12 cellular contexts compared by ENCODE assay signal in genomic region chr1:107477233-107477632, GRCh38.
DNase-seq lines count a peak whose midpoint lies in the region; ATAC-seq, FAIRE-seq and TF ChIP-seq lines count a peak whose summit lies in the region.
"Had no signal": no experiment of that assay in that cellular context is flagged by ENCODE, and none has a peak within 500 bp of the region (broad histone marks: within the 10 kb centered on the region; RNA-seq: fewer than 3 reads in every experiment).

No MANE protein-coding gene starts in this region.

- no peaks in the 10 kb centered on the region for H3K27me3 ChIP-seq in DOHH2 (ENCODE audit: control insufficient read depth, low read length)
- H3K27me3 ChIP-seq in hepatocyte: no peaks in the 10 kb centered on the region
- H3K27me3 ChIP-seq: SJSA1 had no signal

- ATAC-seq in HG03097 (IDR thresholded peaks at IDR 0.05; ENCODE audit: low FRiP score, unreplicated experiment) (no peak), HG03354 (IDR thresholded peaks at IDR 0.05; ENCODE audit: poor library complexity, severe bottlenecking, unreplicated experiment) (no peak)
- ATAC-seq: natural killer cell treated with Interleukin-12 subunit alpha and Interleukin-12 subunit beta and Interleukin-15 and Interleukin-18, amount 100 ng/mL, for 72 hours had no signal

- H3K4me2 ChIP-seq in DOHH2 (ENCODE audit: low read length): no peak overlapping the region
- no peak overlapping the region for H3K4me2 ChIP-seq in hepatocyte

- H3K79me2 ChIP-seq in DOHH2 (ENCODE audit: control insufficient read depth, low read length) (no peaks in the 10 kb centered on the region), hepatocyte (no peaks in the 10 kb centered on the region)

- no peak overlapping the region for H2AFZ ChIP-seq in hepatocyte

- no peaks in the 10 kb centered on the region for H3F3A ChIP-seq in DOHH2 (ENCODE audit: control insufficient read depth, insufficient read depth)

- H4K20me1 ChIP-seq in DOHH2 (ENCODE audit: control insufficient read depth, insufficient read depth, low read depth, low read length) (no peaks in the 10 kb centered on the region), hepatocyte (ENCODE audit: insufficient read depth, poor library complexity, severe bottlenecking) (no peaks in the 10 kb centered on the region)

- no peak overlapping the region for H3K4me3 ChIP-seq in DOHH2 (ENCODE audit: low read length)
- no peak overlapping the region for H3K4me3 ChIP-seq in hepatocyte
- H3K4me3 ChIP-seq: SJSA1 had no signal

- H3K9me2 ChIP-seq in DOHH2 (replicated peaks; ENCODE audit: control insufficient read depth, low read length): no peaks in the 10 kb centered on the region
- no peaks in the 10 kb centered on the region for H3K9me2 ChIP-seq in hepatocyte (replicated peaks; ENCODE audit: insufficient read depth)

- FAIRE-seq in GM18507 (lab: Jason Lieb, UNC): peak; percentile 12

- TF ChIP-seq CTCF in DOHH2 (IDR thresholded peaks at IDR 0.05; ENCODE audit: low read depth, low read length, poor library complexity, severe bottlenecking): peak; percentile 58
- peak; percentile 5 for TF ChIP-seq CTCF in hepatocyte (IDR thresholded peaks at IDR 0.05; ENCODE audit: poor library complexity)

- DNase-seq in GM18507 (ENCODE audit: extremely low spot score, insufficient read length, low read depth) (no peak), OCI-M1 (lab: John Stamatoyannopoulos, UW) (peak; percentile 21), hepatocyte (ENCODE audit: low spot score) (no peak), NCI-H524 (lab: John Stamatoyannopoulos, UW) (no peak)
- DNase-seq: activated CD8-positive, alpha-beta memory T cell treated with anti-CD3 and anti-CD28 coated beads for 24 hours; effector memory CD4-positive, alpha-beta T cell; NCI-H1694 had no signal

- 0 out of 2 replicates have a peak, but pooled peaks cover 3% of the 10 kb centered on the region for H3K4me1 ChIP-seq in DOHH2 (ENCODE audit: control insufficient read depth, low read length)
- no peaks in the 10 kb centered on the region for H3K4me1 ChIP-seq in hepatocyte (ENCODE audit: insufficient read depth)
- H3K4me1 ChIP-seq: SJSA1 had no signal

- H3K9me3 ChIP-seq in DOHH2 (ENCODE audit: control insufficient read depth, insufficient read depth, low read length) (no peaks in the 10 kb centered on the region), hepatocyte (ENCODE audit: low read depth) (no peaks in the 10 kb centered on the region)
- H3K9me3 ChIP-seq: SJSA1 had no signal

- WGBS in hepatocyte (ENCODE audit: low lambda C conversion rate, missing lambda C conversion rate): 93% methylated on average over 2 of the region's 2 CpGs

- H3K27ac ChIP-seq in DOHH2 (ENCODE audit: low read depth, low read length) (no peak overlapping the region), hepatocyte (no peak overlapping the region)
- H3K27ac ChIP-seq: SJSA1 had no signal

- H3K36me3 ChIP-seq in DOHH2 (ENCODE audit: control insufficient read depth, low read length): no peaks in the 10 kb centered on the region
- no peaks in the 10 kb centered on the region for H3K36me3 ChIP-seq in hepatocyte (replicated peaks; ENCODE audit: insufficient read depth, low read depth)
- H3K36me3 ChIP-seq: SJSA1 had no signal
